In genomic region chr11:120183701-120184141, GRCh38 we compare ENCODE assay signal across 20 cellular contexts. TPM values are rescaled to one million over a fixed set of nuclear protein-coding genes. Genes with fewer than 3 reads are reported as not detected.
A peak's percentile ranks its signal among the peaks of the same experiment; 100 is the strongest.
DNase-seq lines count a peak whose midpoint lies in the region; ATAC-seq and TF ChIP-seq lines count a peak whose summit lies in the region.
"Had no signal": no experiment of that assay in that cellular context is flagged by ENCODE, and none has a peak within 500 bp of the region (broad histone marks: within the 10 kb centered on the region; RNA-seq: fewer than 3 reads in every experiment).

No MANE protein-coding gene starts in this region.

- no peaks in the 10 kb centered on the region for H3K27me3 ChIP-seq in mucosa of rectum (ENCODE audit: control insufficient read depth in 2 of 2, insufficient read depth in 2 of 2, low read length in 2 of 2)
- H3K27me3 ChIP-seq: BLaER1, ovary had no signal

- no peak for TF ChIP-seq CTCF in coronary artery (IDR thresholded peaks at IDR 0.05)
- no peak for TF ChIP-seq CTCF in HFFc6 (IDR thresholded peaks at IDR 0.05)

- no peaks in the 10 kb centered on the region for H3K9me3 Mint-ChIP-seq in HFFc6
- H3K9me3 Mint-ChIP-seq: activated naive CD4-positive, alpha-beta T cell treated with anti-CD3 and anti-CD28 coated beads, Interleukin-2, amount 50 U/mL, for 72 hours; T-cell had no signal

- H3K4me3 ChIP-seq in coronary artery (no peak overlapping the region), mucosa of rectum (ENCODE audit: low read length in 2 of 2) (no peak overlapping the region)
- H3K4me3 ChIP-seq: BLaER1, ovary had no signal

- H3K4me1 Mint-ChIP-seq in HFFc6 (ENCODE audit: low read depth) = peaks cover 63% of the 10 kb centered on the region
- H3K4me1 Mint-ChIP-seq: T-cell had no signal

- peaks cover 1% of the 10 kb centered on the region; the same call in 1 of the 2 replicates for H3K27me3 Mint-ChIP-seq in HFFc6 (ENCODE audit: insufficient read depth)

- ATAC-seq in HG02678 (IDR thresholded peaks at IDR 0.05; ENCODE audit: unreplicated experiment) = no peak
- ATAC-seq in stimulated activated naive CD8-positive, alpha-beta T cell treated with anti-CD3 and anti-CD28 coated beads, Interleukin-15, Interleukin-2, amounts not matched to agents 100 U/mL and 50 U/mL, for 24 hours = no peak
- ATAC-seq: activated naive CD4-positive, alpha-beta T cell treated with anti-CD3 and anti-CD28 coated beads, Interleukin-2, amount 50 U/mL, for 72 hours; T-cell had no signal

- no peaks in the 10 kb centered on the region for H3K36me3 Mint-ChIP-seq in HFFc6 (ENCODE audit: low read depth)
- H3K36me3 Mint-ChIP-seq: activated naive CD4-positive, alpha-beta T cell treated with anti-CD3 and anti-CD28 coated beads, Interleukin-2, amount 50 U/mL, for 72 hours; T-cell had no signal

- peak overlapping the region; percentile 1 for H3K27ac ChIP-seq in angular gyrus (ENCODE audit: low read depth, low read length)
- peak overlapping the region in 1 of 2 donors; percentile 68 for H3K27ac ChIP-seq in coronary artery
- H3K27ac ChIP-seq in mucosa of rectum (ENCODE audit: low read depth in 2 of 2, low read length in 2 of 2) = peak overlapping the region; percentile 56 to 91
- H3K27ac ChIP-seq: BLaER1 had no signal

- CTCF ChIA-PET in HEK293T (lab: Yijun Ruan, JAX) = interaction anchor here (0.6 to 1.3 kb wide), 3 partner anchors 13 to 171 kb away, joined by 3 to 4 read pairs (median 3); no protein-coding TSS in a partner anchor

- peak; percentile 62 for DNase-seq in coronary artery (ENCODE audit: low spot score)
- peak; percentile 15 for DNase-seq in stimulated activated CD8-positive, alpha-beta memory T cell treated with anti-CD3 and anti-CD28 coated beads, Interleukin-4, amount 100 ng/mL, for 48 hours
- DNase-seq in HEK293T (ENCODE audit: extremely low spot score) = no peak
- DNase-seq in HFFc6 = no peak
- DNase-seq in stimulated activated naive CD8-positive, alpha-beta T cell treated with anti-CD3 and anti-CD28 coated beads, Interleukin-15, Interleukin-2, amounts not matched to agents 100 U/mL and 50 U/mL, for 24 hours = no peak
- DNase-seq: DMS 273 treated with DMSO at 0.1 percent for 48 hours, foreskin fibroblast, KG1, NCI-H1092 treated with DMSO at 0.1 percent for 48 hours, NCI-H2171, NCI-H82 had no signal

- peak overlapping the region in 1 of 2 donors; percentile 61 for H3K9ac ChIP-seq in mucosa of rectum (ENCODE audit: low read depth in 1 of 2, low read length in 2 of 2)
- H3K9ac ChIP-seq: BLaER1 had no signal

- no peak overlapping the region for H3K27ac Mint-ChIP-seq in HFFc6
- H3K27ac Mint-ChIP-seq: activated naive CD4-positive, alpha-beta T cell treated with anti-CD3 and anti-CD28 coated beads, Interleukin-2, amount 50 U/mL, for 72 hours; T-cell had no signal

- POLR2A ChIA-PET in HEK293T (lab: Yijun Ruan, JAX) = no interaction called here

- H3K4me3 Mint-ChIP-seq in HFFc6 = no peak overlapping the region
- H3K4me3 Mint-ChIP-seq: T-cell had no signal

- no peaks in the 10 kb centered on the region for H3K9me3 ChIP-seq in mucosa of rectum (ENCODE audit: control insufficient read depth in 2 of 2, low read length in 2 of 2)
- H3K9me3 ChIP-seq: BLaER1, ovary had no signal

- peaks cover 59 to 65% of the 10 kb centered on the region in 2 donors for H3K4me1 ChIP-seq in mucosa of rectum (ENCODE audit: control insufficient read depth in 2 of 2, insufficient read depth in 2 of 2, low read length in 2 of 2)

- H3K36me3 ChIP-seq in mucosa of rectum (ENCODE audit: control insufficient read depth in 2 of 2, insufficient read depth in 2 of 2, low read length in 2 of 2) = no peaks in the 10 kb centered on the region
- H3K36me3 ChIP-seq: BLaER1, ovary had no signal

TF ChIP-seq in HEK293T, 16 proteins besides CTCF, POLR2A, EP300 and RAD21:
- no peak for TF ChIP-seq TARDBP (IDR thresholded peaks at IDR 0.05)
- TF ChIP-seq, protein P1, sequence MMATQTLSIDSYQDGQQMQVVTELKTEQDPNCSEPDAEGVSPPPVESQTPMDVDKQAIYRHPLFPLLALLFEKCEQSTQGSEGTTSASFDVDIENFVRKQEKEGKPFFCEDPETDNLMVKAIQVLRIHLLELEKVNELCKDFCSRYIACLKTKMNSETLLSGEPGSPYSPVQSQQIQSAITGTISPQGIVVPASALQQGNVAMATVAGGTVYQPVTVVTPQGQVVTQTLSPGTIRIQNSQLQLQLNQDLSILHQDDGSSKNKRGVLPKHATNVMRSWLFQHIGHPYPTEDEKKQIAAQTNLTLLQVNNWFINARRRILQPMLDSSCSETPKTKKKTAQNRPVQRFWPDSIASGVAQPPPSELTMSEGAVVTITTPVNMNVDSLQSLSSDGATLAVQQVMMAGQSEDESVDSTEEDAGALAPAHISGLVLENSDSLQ (IDR thresholded peaks at IDR 0.05) = no peak
- TF ChIP-seq LEF1 (IDR thresholded peaks at IDR 0.05; ENCODE audit: borderline replicate concordance) = no peak
- TF ChIP-seq FOXA1 (IDR thresholded peaks at IDR 0.05) = no peak
- TF ChIP-seq SUZ12 (IDR thresholded peaks at IDR 0.05) = no peak

RNA-seq across cellular contexts. Expression of gene OAF, which starts 27.1 kb away (rescaled TPM):
- total RNA-seq in HFFc6 (2021; fragmentation: NEBNext Ultra II Directional; extraction: Animal tissue kit (Norgen Biotek cat#: 25700)) = 100 to 1,000 TPM; 111 to 143 (median 123) TPM

RNA-seq across cellular contexts. Expression of gene TRIM29, which starts 45.8 kb away (rescaled TPM):
- total RNA-seq in HFFc6 (2021; fragmentation: NEBNext Ultra II Directional; extraction: Animal tissue kit (Norgen Biotek cat#: 25700)) = 1 to 10 TPM; 1.5 to 3.2 (median 3.1) TPM
- total RNA-seq: activated naive CD4-positive, alpha-beta T cell treated with anti-CD3 and anti-CD28 coated beads, Interleukin-2, amount 50 U/mL, for 72 hours; RPMI7951; T-cell had no signal

RNA-seq across cellular contexts. Expression of gene POU2F3, which starts 56.2 kb away (rescaled TPM):
- total RNA-seq in HFFc6 (2021; fragmentation: NEBNext Ultra II Directional; extraction: Animal tissue kit (Norgen Biotek cat#: 25700)) = not detected
- total RNA-seq: activated naive CD4-positive, alpha-beta T cell treated with anti-CD3 and anti-CD28 coated beads, Interleukin-2, amount 50 U/mL, for 72 hours; RPMI7951; subcutaneous adipose tissue; T-cell had no signal

Comparison
In these comparisons a context has a peak if more than half of its experiments do, and no peak if none do; other contexts are left out.
1. DNase-seq: peak in coronary artery (single experiment) and stimulated activated CD8-positive, alpha-beta memory T cell treated with anti-CD3 and anti-CD28 coated beads, Interleukin-4, amount 100 ng/mL, for 48 hours (single experiment); none in HEK293T (single experiment), HFFc6 (single experiment) and stimulated activated naive CD8-positive, alpha-beta T cell treated with anti-CD3 and anti-CD28 coated beads, Interleukin-15, Interleukin-2, amounts not matched to agents 100 U/mL and 50 U/mL, for 24 hours (single experiment).